22 cellular contexts compared by ENCODE assay signal in genomic region chr1:155202731-155203515, GRCh38.
"Had no signal": no experiment of that assay in that cellular context is flagged by ENCODE, and none has a peak within 500 bp of the region (broad histone marks: within the 10 kb centered on the region; RNA-seq: fewer than 3 reads in every experiment).

No MANE protein-coding gene starts in this region.

- H3K9me3 Mint-ChIP-seq: activated B cell treated with CpG ODN at 0.5 μM for 24 hours; dendritic cell treated with granulocyte-macrophage colony-stimulating factor and Interleukin-4, amounts not matched to agents 40 ng/mL and 50 ng/mL, for 4 days; mesothelial cell of epicardium; stimulated activated naive CD8-positive, alpha-beta T cell treated with anti-CD3 and anti-CD28 coated beads, Interleukin-15, amount 100 ng/mL, for 72 hours had no signal

- FAIRE-seq: pancreas, TTC549 had no signal

- H3K4me3 Mint-ChIP-seq: activated B cell treated with CpG ODN at 0.5 μM for 24 hours; activated naive CD8-positive, alpha-beta T cell; dendritic cell treated with granulocyte-macrophage colony-stimulating factor and Interleukin-4, amounts not matched to agents 40 ng/mL and 50 ng/mL, for 4 days; mesothelial cell of epicardium; stimulated activated naive CD8-positive, alpha-beta T cell treated with anti-CD3 and anti-CD28 coated beads, Interleukin-15, amount 100 ng/mL, for 72 hours; T-helper 17 cell had no signal

- H3K27me3 ChIP-seq: body of pancreas, heart left ventricle, pancreas, testis, upper lobe of left lung had no signal

- H3K36me3 ChIP-seq: pancreas had no signal

- H3K27me3 Mint-ChIP-seq: activated B cell treated with CpG ODN at 0.5 μM for 24 hours; activated naive CD8-positive, alpha-beta T cell; stimulated activated naive CD8-positive, alpha-beta T cell treated with anti-CD3 and anti-CD28 coated beads, Interleukin-15, amount 100 ng/mL, for 72 hours; T-helper 17 cell had no signal

- H3K36me3 Mint-ChIP-seq: activated naive CD8-positive, alpha-beta T cell; mesothelial cell of epicardium had no signal

- H3K27ac Mint-ChIP-seq: activated B cell treated with CpG ODN at 0.5 μM for 24 hours; activated naive CD8-positive, alpha-beta T cell; dendritic cell treated with granulocyte-macrophage colony-stimulating factor and Interleukin-4, amounts not matched to agents 40 ng/mL and 50 ng/mL, for 4 days; mesothelial cell of epicardium; stimulated activated naive CD8-positive, alpha-beta T cell treated with anti-CD3 and anti-CD28 coated beads, Interleukin-15, amount 100 ng/mL, for 72 hours; T-helper 17 cell had no signal

- DNase-seq: activated B cell treated with CpG ODN at 0.5 μM for 24 hours; activated CD4-positive, alpha-beta T cell treated with anti-CD3 and anti-CD28 coated beads, Interleukin-2, amount 50 U/mL, for 1 hour; activated effector memory CD4-positive, alpha-beta T cell treated with anti-CD3 and anti-CD28 coated beads, Interleukin-2, amount 50 U/mL, for 16 hours; activated T-cell treated with anti-CD3 and anti-CD28 coated beads, Interleukin-2, amount 50 U/mL, for 48 hours; amniotic stem cell; body of pancreas; cerebellar nuclear complex; effector memory CD4-positive, alpha-beta T cell; foreskin melanocyte; left cardiac atrium; stimulated activated naive CD8-positive, alpha-beta T cell treated with anti-CD3 and anti-CD28 coated beads, Interleukin-15, amount 100 ng/mL, for 72 hours; T-helper 17 cell; testis had no signal

- H3K4me3 ChIP-seq: body of pancreas, heart left ventricle, lung, pancreas, testis, upper lobe of left lung had no signal

- ATAC-seq: body of pancreas; heart left ventricle; left cardiac atrium; pancreas; sciatic nerve; stimulated activated naive CD8-positive, alpha-beta T cell treated with anti-CD3 and anti-CD28 coated beads, Interleukin-15, amount 100 ng/mL, for 72 hours; T-helper 17 cell had no signal
